Comparison of ENCODE assay signal across 8 cellular contexts in the genomic region with DNA sequence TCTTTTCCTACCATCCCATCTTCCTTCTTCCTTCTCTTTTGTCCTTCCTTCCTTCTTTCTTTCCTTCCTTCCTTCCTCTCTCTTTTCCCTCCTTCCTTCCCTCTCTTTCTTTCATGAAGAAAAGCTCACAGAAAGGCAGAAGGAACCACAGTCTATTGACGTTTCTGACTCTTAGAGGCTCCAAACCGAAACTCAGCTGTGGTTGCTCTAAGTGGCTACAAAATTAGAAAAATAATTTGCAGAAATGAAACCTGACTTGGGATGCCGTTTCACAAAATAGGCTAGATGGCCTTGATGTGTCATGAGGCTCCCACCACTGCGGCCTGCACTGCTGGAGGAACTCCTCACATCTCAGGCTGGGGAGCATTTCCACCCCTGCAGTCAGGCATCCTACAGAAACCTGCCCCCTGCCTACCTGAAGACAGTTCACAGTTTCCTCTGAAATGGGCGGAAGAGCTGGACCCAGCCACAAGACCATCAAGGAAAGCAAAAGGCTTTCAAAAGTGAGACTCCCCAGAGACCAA.
DNase-seq lines count a peak whose midpoint lies in the region; ATAC-seq and TF ChIP-seq lines count a peak whose summit lies in the region.

No MANE protein-coding gene starts in this region.

- H3K4me1 ChIP-seq in RWPE2 (ENCODE audit: insufficient read depth, poor library complexity, severe bottlenecking), result no peaks in the 10 kb centered on the region

- H3K4me3 ChIP-seq in RWPE2 (ENCODE audit: severe bottlenecking), result no peak overlapping the region
- H3K4me3 ChIP-seq in H7 (ENCODE audit: insufficient read depth, low read depth, low read length), result no peak overlapping the region

- H3K27ac ChIP-seq in RWPE2 (ENCODE audit: poor library complexity, severe bottlenecking), result no peak overlapping the region

- H3K27me3 ChIP-seq in RWPE2 (ENCODE audit: insufficient read depth, poor library complexity, severe bottlenecking) (no peaks in the 10 kb centered on the region), H7 (ENCODE audit: control insufficient read depth, insufficient read depth, low read length) (no peaks in the 10 kb centered on the region)

- peaks cover 5% of the 10 kb centered on the region for H3K36me3 Mint-ChIP-seq in stimulated activated effector memory CD8-positive, alpha-beta T cell treated with anti-CD3 and anti-CD28 coated beads, Interleukin-12 subunit alpha, Interleukin-12 subunit beta, amount 100 ng/mL, for 72 hours

- peak overlapping the region; percentile 46 for H3K4me3 Mint-ChIP-seq in stimulated activated effector memory CD8-positive, alpha-beta T cell treated with anti-CD3 and anti-CD28 coated beads, Interleukin-12 subunit alpha, Interleukin-12 subunit beta, amount 100 ng/mL, for 72 hours

- intact Hi-C loops in Right ventricle myocardium superior (cut with DNase I), result loop anchor here (10.0 kb wide), 1 partner anchor 110 kb away; no protein-coding TSS in a partner anchor
- intact Hi-C loops in cardiac septum (cut with DNase I), result loop anchor here (10.0 kb wide), 1 partner anchor 260 kb away; no protein-coding TSS in a partner anchor

- DNase-seq in Right ventricle myocardium superior (peak; percentile 43), cardiac septum (ENCODE audit: low spot score) (no peak), RWPE2 (ENCODE audit: low spot score) (peak; percentile 23), H7 (no peak), cerebellar nuclear complex (lab: John Stamatoyannopoulos, UW) (no peak), activated gamma-delta T cell (lab: John Stamatoyannopoulos, UW) (no peak)
- no peak for DNase-seq in stimulated activated effector memory CD8-positive, alpha-beta T cell treated with anti-CD3 and anti-CD28 coated beads, Interleukin-12 subunit alpha, Interleukin-12 subunit beta, amount 100 ng/mL, for 72 hours (ENCODE audit: low spot score in 2 of 2)

- H3K4me1 Mint-ChIP-seq in stimulated activated effector memory CD8-positive, alpha-beta T cell treated with anti-CD3 and anti-CD28 coated beads, Interleukin-12 subunit alpha, Interleukin-12 subunit beta, amount 100 ng/mL, for 72 hours, result peaks cover 39% of the 10 kb centered on the region

- H3K36me3 ChIP-seq in RWPE2 (ENCODE audit: low read depth) (no peaks in the 10 kb centered on the region; the same call in none of the 2 replicates), H7 (replicated peaks; ENCODE audit: control insufficient read depth, insufficient read depth, low read length) (no peaks in the 10 kb centered on the region)

- ATAC-seq in Right ventricle myocardium superior (ENCODE audit: poor library complexity), result no peak
- peak; percentile 92 for ATAC-seq in HG02870 (IDR thresholded peaks at IDR 0.05; ENCODE audit: unreplicated experiment)
- no peak for ATAC-seq in RWPE2 (ENCODE audit: low read depth)
- peak; percentile 80 for ATAC-seq in stimulated activated effector memory CD8-positive, alpha-beta T cell treated with anti-CD3 and anti-CD28 coated beads, Interleukin-12 subunit alpha, Interleukin-12 subunit beta, amount 100 ng/mL, for 72 hours

- H3K9me3 ChIP-seq in RWPE2 (ENCODE audit: severe bottlenecking), result no peaks in the 10 kb centered on the region

- H3K9me3 Mint-ChIP-seq in stimulated activated effector memory CD8-positive, alpha-beta T cell treated with anti-CD3 and anti-CD28 coated beads, Interleukin-12 subunit alpha, Interleukin-12 subunit beta, amount 100 ng/mL, for 72 hours, result no peaks in the 10 kb centered on the region

- no peak for TF ChIP-seq CTCF in RWPE2 (IDR thresholded peaks at IDR 0.05; ENCODE audit: poor library complexity, severe bottlenecking)

- H3K27ac Mint-ChIP-seq in stimulated activated effector memory CD8-positive, alpha-beta T cell treated with anti-CD3 and anti-CD28 coated beads, Interleukin-12 subunit alpha, Interleukin-12 subunit beta, amount 100 ng/mL, for 72 hours, result peak overlapping the region; percentile 48

Comparison
In these comparisons a context has a peak if more than half of its experiments do, and no peak if none do; other contexts are left out.
1. DNase-seq: peak in Right ventricle myocardium superior (single experiment) and RWPE2 (single experiment); none in cardiac septum (single experiment), stimulated activated effector memory CD8-positive, alpha-beta T cell treated with anti-CD3 and anti-CD28 coated beads, Interleukin-12 subunit alpha, Interleukin-12 subunit beta, amount 100 ng/mL, for 72 hours (0 of 2), H7 (single experiment), cerebellar nuclear complex (0 of 2) and activated gamma-delta T cell (single experiment).
2. ATAC-seq: peak in HG02870 (single experiment) and stimulated activated effector memory CD8-positive, alpha-beta T cell treated with anti-CD3 and anti-CD28 coated beads, Interleukin-12 subunit alpha, Interleukin-12 subunit beta, amount 100 ng/mL, for 72 hours (single experiment); none in Right ventricle myocardium superior (single experiment) and RWPE2 (single experiment).